Comparison of ENCODE assay signal across 14 cellular contexts in genomic region chr14:60212503-60213371, GRCh38. TPM values are rescaled to one million over a fixed set of nuclear protein-coding genes. Genes with fewer than 3 reads are reported as not detected.
A peak's percentile ranks its signal among the peaks of the same experiment; 100 is the strongest.
DNase-seq lines count a peak whose midpoint lies in the region; ATAC-seq and TF ChIP-seq lines count a peak whose summit lies in the region.
"Had no signal": no experiment of that assay in that cellular context is flagged by ENCODE, and none has a peak within 500 bp of the region (broad histone marks: within the 10 kb centered on the region; RNA-seq: fewer than 3 reads in every experiment).

No MANE protein-coding gene starts in this region.

- in situ Hi-C loops in GM13977 (cut with MboI; ENCODE audit: low pct_unique_long_range_greater_than_20kb, low sequenced_read_pairs, unreplicated experiment): no loop called here

- no peak overlapping the region for H3K27ac Mint-ChIP-seq in activated naive CD4-positive, alpha-beta T cell treated with anti-CD3 and anti-CD28 coated beads, Interleukin-2, amount 50 U/mL, for 72 hours
- no peak overlapping the region for H3K27ac Mint-ChIP-seq in CD8-positive, alpha-beta memory T cell

- H3K27ac ChIP-seq in CD8-positive, alpha-beta memory T cell (ENCODE audit: low read depth, low read length): no peak overlapping the region

- no peaks in the 10 kb centered on the region for H3K4me1 ChIP-seq in CD8-positive, alpha-beta memory T cell (ENCODE audit: insufficient read depth, low read length)

- POLR2A ChIA-PET in CD8-positive, alpha-beta memory T cell (lab: Charles Lee): no interaction called here

- H3K27me3 Mint-ChIP-seq in CD8-positive, alpha-beta memory T cell: peaks cover 11 to 16% of the 10 kb centered on the region in 2 donors

- CTCF ChIA-PET in CD8-positive, alpha-beta memory T cell (lab: Charles Lee): no interaction called here

- no peak overlapping the region for H3K4me3 ChIP-seq in CD8-positive, alpha-beta memory T cell (ENCODE audit: low read length)

- no peaks in the 10 kb centered on the region for H3K9me3 ChIP-seq in CD8-positive, alpha-beta memory T cell (ENCODE audit: low read length)

- H3K36me3 ChIP-seq in CD8-positive, alpha-beta memory T cell (ENCODE audit: insufficient read depth, low read length): no peaks in the 10 kb centered on the region

- H3K27me3 ChIP-seq in CD8-positive, alpha-beta memory T cell (ENCODE audit: insufficient read depth, low read length, poor library complexity, severe bottlenecking): no peaks in the 10 kb centered on the region

- peak; percentile 94 for ATAC-seq in GM19397 (IDR thresholded peaks at IDR 0.05; ENCODE audit: unreplicated experiment)
- ATAC-seq in HG02852 (IDR thresholded peaks at IDR 0.05; ENCODE audit: unreplicated experiment): peak; percentile 90
- ATAC-seq in HG03521 (IDR thresholded peaks at IDR 0.05; ENCODE audit: unreplicated experiment): peak; percentile 91
- ATAC-seq in activated naive CD4-positive, alpha-beta T cell treated with anti-CD3 and anti-CD28 coated beads, Interleukin-2, amount 50 U/mL, for 72 hours: no peak
- ATAC-seq: right cardiac atrium, Right ventricle myocardium inferior had no signal

- H3K4me1 Mint-ChIP-seq in CD8-positive, alpha-beta memory T cell: no peaks in the 10 kb centered on the region
- H3K4me1 Mint-ChIP-seq: activated naive CD8-positive, alpha-beta T cell treated with anti-CD3 and anti-CD28 coated beads, Interleukin-2, amount 10 ng/mL, durations not matched to agents 7 days and 5 days had no signal

- H3K4me3 Mint-ChIP-seq in CD8-positive, alpha-beta memory T cell: peak overlapping the region in 1 of 7 donors; percentile 57
- H3K4me3 Mint-ChIP-seq: activated naive CD8-positive, alpha-beta T cell treated with anti-CD3 and anti-CD28 coated beads, Interleukin-2, amount 10 ng/mL, durations not matched to agents 7 days and 5 days had no signal

- no peaks in the 10 kb centered on the region for H3K36me3 Mint-ChIP-seq in activated naive CD4-positive, alpha-beta T cell treated with anti-CD3 and anti-CD28 coated beads, Interleukin-2, amount 50 U/mL, for 72 hours
- H3K36me3 Mint-ChIP-seq in CD8-positive, alpha-beta memory T cell: peaks cover 0 to 3% (median 0%) of the 10 kb centered on the region in 3 donors
- H3K36me3 Mint-ChIP-seq: activated naive CD8-positive, alpha-beta T cell treated with anti-CD3 and anti-CD28 coated beads, Interleukin-2, amount 10 ng/mL, durations not matched to agents 7 days and 5 days had no signal

- peaks cover 0 to 6% of the 10 kb centered on the region in 2 donors for H3K9me3 Mint-ChIP-seq in activated naive CD4-positive, alpha-beta T cell treated with anti-CD3 and anti-CD28 coated beads, Interleukin-2, amount 50 U/mL, for 72 hours
- peaks cover 0 to 2% (median 0%) of the 10 kb centered on the region in 5 donors for H3K9me3 Mint-ChIP-seq in CD8-positive, alpha-beta memory T cell
- H3K9me3 Mint-ChIP-seq: activated naive CD8-positive, alpha-beta T cell treated with anti-CD3 and anti-CD28 coated beads, Interleukin-2, amount 10 ng/mL, durations not matched to agents 7 days and 5 days had no signal

- DNase-seq in GM13977 (ENCODE audit: low spot score): peak; percentile 32
- DNase-seq in activated naive CD4-positive, alpha-beta T cell treated with anti-CD3 and anti-CD28 coated beads, Interleukin-2, amount 50 U/mL, for 72 hours (ENCODE audit: low spot score in 2 of 2): no peak
- no peak for DNase-seq in medulla oblongata (ENCODE audit: extremely low spot score)
- DNase-seq in activated effector memory CD4-positive, alpha-beta T cell treated with anti-CD3 and anti-CD28 coated beads, Interleukin-2, amount 50 U/mL, for 16 hours: no peak
- DNase-seq in CD8-positive, alpha-beta memory T cell: no peak
- DNase-seq: activated naive CD8-positive, alpha-beta T cell treated with anti-CD3 and anti-CD28 coated beads, Interleukin-2, amount 10 ng/mL, durations not matched to agents 7 days and 5 days; AML-193; head of caudate nucleus; NCI-H2081; right cardiac atrium had no signal

- TF ChIP-seq CTCF in GM13977 (IDR thresholded peaks at IDR 0.05; ENCODE audit: extremely low read depth, insufficient read depth, missing control alignments): no peak

RNA-seq across cellular contexts. Expression of gene PPM1A, which starts 36.3 kb away (rescaled TPM):
- 10 to 100 TPM; 33.7 to 55.5 TPM for total RNA-seq in activated naive CD4-positive, alpha-beta T cell treated with anti-CD3 and anti-CD28 coated beads, Interleukin-2, amount 50 U/mL, for 72 hours
- total RNA-seq in CD8-positive, alpha-beta memory T cell: 10 to 100 TPM; 54.6 to 55.3 TPM
- 22.3 TPM for polyA plus RNA-seq in CD8-positive, alpha-beta memory T cell

RNA-seq across cellular contexts. Expression of gene DHRS7, which starts 47.5 kb away (rescaled TPM):
- 10 to 100 TPM; 32.9 to 46.2 TPM for total RNA-seq in activated naive CD4-positive, alpha-beta T cell treated with anti-CD3 and anti-CD28 coated beads, Interleukin-2, amount 50 U/mL, for 72 hours
- 10 to 100 TPM; 79.8 to 80.6 TPM for total RNA-seq in CD8-positive, alpha-beta memory T cell
- 272 TPM for polyA plus RNA-seq in CD8-positive, alpha-beta memory T cell

Comparison
In these comparisons a context has a peak if more than half of its experiments do, and no peak if none do; other contexts are left out.
1. ATAC-seq: peak in GM19397 (single experiment), HG02852 (single experiment) and HG03521 (single experiment); none in activated naive CD4-positive, alpha-beta T cell treated with anti-CD3 and anti-CD28 coated beads, Interleukin-2, amount 50 U/mL, for 72 hours (0 of 2).